16 cellular contexts compared by ENCODE assay signal in genomic region chr6:52511163-52511562, GRCh38.
DNase-seq lines count a peak whose midpoint lies in the region; ATAC-seq and TF ChIP-seq lines count a peak whose summit lies in the region.
"Had no signal": no experiment of that assay in that cellular context is flagged by ENCODE, and none has a peak within 500 bp of the region (broad histone marks: within the 10 kb centered on the region; RNA-seq: fewer than 3 reads in every experiment).

No MANE protein-coding gene starts in this region.

- in situ Hi-C loops in transverse colon (cut with MboI; ENCODE audit: low pct_ligation_motif_present in 1 of 4, low pct_unique_long_range_greater_than_20kb in 1 of 4, low sequenced_read_pairs in 3 of 4) = no loop called here

- peak overlapping the region; percentile 96 for H3K27ac Mint-ChIP-seq in chondrocyte (ENCODE audit: unreplicated experiment)
- H3K27ac Mint-ChIP-seq: activated CD8-positive, alpha-beta T cell treated with anti-CD3 and anti-CD28 coated beads, Interleukin-2, amount 10 ng/mL, durations not matched to agents 7 days and 5 days; activated naive CD8-positive, alpha-beta T cell treated with anti-CD3 and anti-CD28 coated beads, Interleukin-2, amount 50 U/mL, for 24 hours had no signal

- no peak for TF ChIP-seq EP300 in transverse colon (IDR thresholded peaks at IDR 0.05; ENCODE audit: low read depth)

- H3K27ac ChIP-seq in OCI-LY1 (ENCODE audit: low read depth, low read length, poor library complexity, severe bottlenecking) (peak overlapping the region; percentile 86), osteoblast (ENCODE audit: low read depth, low read length) (peak overlapping the region; percentile 94), transverse colon (peak overlapping the region; percentile 76 to 86 (median 80))
- H3K27ac ChIP-seq: VCaP had no signal

- no peaks in the 10 kb centered on the region for H3K9me3 Mint-ChIP-seq in chondrocyte (ENCODE audit: low read depth)
- H3K9me3 Mint-ChIP-seq: activated naive CD8-positive, alpha-beta T cell treated with anti-CD3 and anti-CD28 coated beads, Interleukin-2, amount 50 U/mL, for 24 hours; endodermal cell; H9; nephron had no signal

- H3K4me3 Mint-ChIP-seq in chondrocyte (ENCODE audit: unreplicated experiment) = no peak overlapping the region
- H3K4me3 Mint-ChIP-seq: activated CD8-positive, alpha-beta T cell treated with anti-CD3 and anti-CD28 coated beads, Interleukin-2, amount 10 ng/mL, durations not matched to agents 7 days and 5 days; activated naive CD8-positive, alpha-beta T cell treated with anti-CD3 and anti-CD28 coated beads, Interleukin-2, amount 50 U/mL, for 24 hours; endodermal cell; H9; nephron had no signal

- H3K36me3 ChIP-seq in OCI-LY1 (ENCODE audit: insufficient read depth, low read length) = peaks cover 94% of the 10 kb centered on the region
- peaks cover 85% of the 10 kb centered on the region for H3K36me3 ChIP-seq in osteoblast (ENCODE audit: insufficient read depth, low read length)
- peaks cover 0 to 15% (median 5%) of the 10 kb centered on the region in 4 donors for H3K36me3 ChIP-seq in transverse colon

- H3K4me2 ChIP-seq in OCI-LY1 (ENCODE audit: low read length) (no peak overlapping the region), osteoblast (ENCODE audit: insufficient read depth, low read length) (peak overlapping the region; percentile 34)

- H4K20me1 ChIP-seq in OCI-LY1 (ENCODE audit: insufficient read depth, low read length) = no peaks in the 10 kb centered on the region
- no peaks in the 10 kb centered on the region for H4K20me1 ChIP-seq in osteoblast (ENCODE audit: insufficient read depth, low read length)

- no peaks in the 10 kb centered on the region for H3F3A ChIP-seq in OCI-LY1 (ENCODE audit: insufficient read depth, low read length)

- H3K4me1 Mint-ChIP-seq in chondrocyte (ENCODE audit: low read depth) = peaks cover 91% of the 10 kb centered on the region

- no peak for ATAC-seq in HG02588 (IDR thresholded peaks at IDR 0.05; ENCODE audit: unreplicated experiment)
- ATAC-seq: activated CD8-positive, alpha-beta T cell treated with anti-CD3 and anti-CD28 coated beads, Interleukin-2, amount 10 ng/mL, durations not matched to agents 7 days and 5 days; activated naive CD8-positive, alpha-beta T cell treated with anti-CD3 and anti-CD28 coated beads, Interleukin-2, amount 50 U/mL, for 24 hours; HepG2; Panc1 had no signal

- DNase-seq in chondrocyte (ENCODE audit: low spot score) (no peak), osteoblast (ENCODE audit: insufficient read length, low spot score, missing footprints) (no peak), transverse colon (no peak), NCI-H748 (lab: John Stamatoyannopoulos, UW; ENCODE audit: unreplicated experiment) (no peak)
- no peak for DNase-seq in stimulated activated naive CD4-positive, alpha-beta T cell treated with Interleukin-2 at 50 U/mL for 16 hours (lab: John Stamatoyannopoulos, UW)
- DNase-seq: activated CD8-positive, alpha-beta T cell treated with anti-CD3 and anti-CD28 coated beads, Interleukin-2, amount 10 ng/mL, durations not matched to agents 7 days and 5 days; activated naive CD8-positive, alpha-beta T cell treated with anti-CD3 and anti-CD28 coated beads, Interleukin-2, amount 50 U/mL, for 24 hours; endodermal cell; H9; NCI-H526 had no signal

- no peaks in the 10 kb centered on the region for H3K27me3 ChIP-seq in OCI-LY1 (ENCODE audit: insufficient read depth, low read length)
- no peaks in the 10 kb centered on the region for H3K27me3 ChIP-seq in osteoblast (ENCODE audit: insufficient read depth, low read length)
- no peaks in the 10 kb centered on the region for H3K27me3 ChIP-seq in transverse colon

- H3K4me3 ChIP-seq in OCI-LY1 (ENCODE audit: low read depth, low read length, poor library complexity, severe bottlenecking) = no peak overlapping the region
- H3K4me3 ChIP-seq in osteoblast (ENCODE audit: insufficient read depth, low read length) = no peak overlapping the region
- no peak overlapping the region for H3K4me3 ChIP-seq in transverse colon

- H3K27me3 Mint-ChIP-seq in chondrocyte (ENCODE audit: low read depth) = no peaks in the 10 kb centered on the region
- H3K27me3 Mint-ChIP-seq: activated naive CD8-positive, alpha-beta T cell treated with anti-CD3 and anti-CD28 coated beads, Interleukin-2, amount 50 U/mL, for 24 hours had no signal

- H3K9me3 ChIP-seq in OCI-LY1 (ENCODE audit: low read length) = no peaks in the 10 kb centered on the region
- H3K9me3 ChIP-seq in osteoblast (ENCODE audit: low read depth, low read length) = no peaks in the 10 kb centered on the region
- no peaks in the 10 kb centered on the region for H3K9me3 ChIP-seq in transverse colon

- H3K79me2 ChIP-seq in OCI-LY1 (ENCODE audit: insufficient read depth, low read length) = no peaks in the 10 kb centered on the region
- peaks cover 31% of the 10 kb centered on the region for H3K79me2 ChIP-seq in osteoblast (ENCODE audit: insufficient read depth, low read length)

- peaks cover 64% of the 10 kb centered on the region for H3K36me3 Mint-ChIP-seq in chondrocyte (ENCODE audit: low read depth)

- H3K4me1 ChIP-seq in OCI-LY1 (ENCODE audit: insufficient read depth, low read length, severe bottlenecking) (peaks cover 37% of the 10 kb centered on the region), osteoblast (ENCODE audit: insufficient read depth, low read length) (peaks cover 87% of the 10 kb centered on the region), transverse colon (peaks cover 5 to 23% (median 12%) of the 10 kb centered on the region in 4 donors)

- WGBS in transverse colon (ENCODE audit: low coverage in 1 of 2), 2 donors = 86 to 92% methylated on average over 2 to 10 of the region's 10 CpGs

- H3K9ac ChIP-seq in OCI-LY1 (ENCODE audit: low read length) = no peak overlapping the region

- intact Hi-C loops in transverse colon (cut with DNase I; ENCODE audit: low total_unique reads) = no loop called here

- TF ChIP-seq CTCF in OCI-LY1 (IDR thresholded peaks at IDR 0.05; ENCODE audit: low read length) (no peak), chondrocyte (IDR thresholded peaks at IDR 0.05) (no peak), osteoblast (IDR thresholded peaks at IDR 0.05; ENCODE audit: extremely low read depth, low read depth, low read length) (no peak), transverse colon (IDR thresholded peaks at IDR 0.05) (no peak)

- H3K9me2 ChIP-seq in OCI-LY1 (ENCODE audit: low read depth, low read length) = no peaks in the 10 kb centered on the region

- no peak overlapping the region for H2AFZ ChIP-seq in OCI-LY1 (ENCODE audit: low read length)
- H2AFZ ChIP-seq in osteoblast (ENCODE audit: low read length) = no peak overlapping the region

- no peak for TF ChIP-seq POLR2A in transverse colon (IDR thresholded peaks at IDR 0.05)
